In genomic region chrX:7198499-7198898, GRCh38 we compare ENCODE assay signal across 22 cellular contexts.
"Had no signal": no experiment of that assay in that cellular context is flagged by ENCODE, and none has a peak within 500 bp of the region (broad histone marks: within the 10 kb centered on the region; RNA-seq: fewer than 3 reads in every experiment).

No MANE protein-coding gene starts in this region.

- H3K9me3 ChIP-seq: colonic mucosa, neutrophil, spleen, testis, tibial nerve had no signal

- H3K27me3 ChIP-seq: colonic mucosa, hepatocyte, neutrophil, spleen, testis, tibial nerve had no signal

- H3K4me2 ChIP-seq: hepatocyte had no signal

- H3K36me3 ChIP-seq: colonic mucosa, neutrophil, spleen, tibial nerve had no signal

- H3K79me2 ChIP-seq: hepatocyte had no signal

- H3K4me3 ChIP-seq: colonic mucosa, hepatocyte, lung, spleen, testis, tibial nerve had no signal

- DNase-seq: colonic mucosa; effector CD8-positive, alpha-beta T cell; foreskin melanocyte; head of caudate nucleus; left colon; left ventricle myocardium superior; mesenchymal stem cell; naive B cell; nephron progenitor cell; posterior cingulate gyrus; spleen; stimulated activated CD4-positive, alpha-beta T cell treated with anti-CD3 and anti-CD28 coated beads, Interleukin-15, amount 100 ng/mL, for 24 hours; stimulated activated CD4-positive, alpha-beta T cell treated with anti-CD3 and anti-CD28 coated beads, Interleukin-1b, Interleukin-23, amount 100 ng/mL, for 48 hours; stimulated activated CD4-positive, alpha-beta T cell treated with anti-CD3 and anti-CD28 coated beads, Interleukin-4, amount 100 ng/mL, for 24 hours; stimulated activated naive B cell treated with anti-CD40 and anti-IgM and Interleukin-4, amounts not matched to agents 10 μg/mL and 1 μg/mL and 100 μg/mL, for 72 hours; stimulated activated naive CD8-positive, alpha-beta T cell treated with anti-CD3 and anti-CD28 coated beads, Interleukin-15, amount 100 ng/mL, for 72 hours; testis had no signal

- H2AFZ ChIP-seq: hepatocyte had no signal

- H3K4me1 ChIP-seq: colonic mucosa, spleen, testis, tibial nerve had no signal

- ATAC-seq: left colon; left ventricle myocardium superior; sciatic nerve; stimulated activated naive B cell treated with anti-CD40 and anti-IgM and Interleukin-4, amounts not matched to agents 10 μg/mL and 1 μg/mL and 100 μg/mL, for 72 hours; stimulated activated naive CD8-positive, alpha-beta T cell treated with anti-CD3 and anti-CD28 coated beads, Interleukin-15, amount 100 ng/mL, for 72 hours had no signal

- H3K27ac ChIP-seq: colonic mucosa, hepatocyte, neutrophil, spleen, testis, tibial nerve had no signal
